In genomic region chr6:15739867-15740266, GRCh38 we compare ENCODE assay signal across 26 cellular contexts.
"Had no signal": no experiment of that assay in that cellular context is flagged by ENCODE, and none has a peak within 500 bp of the region (broad histone marks: within the 10 kb centered on the region; RNA-seq: fewer than 3 reads in every experiment).

No MANE protein-coding gene starts in this region.

- H3K4me2 ChIP-seq: KMS-11 had no signal

- H3K4me3 Mint-ChIP-seq: activated CD4-positive, alpha-beta memory T cell treated with anti-CD3 and anti-CD28 coated beads for 36 hours; activated naive CD8-positive, alpha-beta T cell treated with anti-CD3 and anti-CD28 coated beads, Interleukin-2, amount 50 U/mL, for 24 hours; activated T-cell treated with anti-CD3 and anti-CD28 coated beads, Interleukin-2, amount 50 U/mL, for 4 hours; T-cell had no signal

- H3K27ac Mint-ChIP-seq: activated CD4-positive, alpha-beta memory T cell treated with anti-CD3 and anti-CD28 coated beads for 36 hours; activated naive CD4-positive, alpha-beta T cell treated with anti-CD3 and anti-CD28 coated beads, Interleukin-2, amount 50 U/mL, for 72 hours; activated naive CD8-positive, alpha-beta T cell treated with anti-CD3 and anti-CD28 coated beads, Interleukin-2, amount 50 U/mL, for 24 hours; T-cell had no signal

- H3K27ac ChIP-seq: ascending aorta, body of pancreas, KMS-11, SK-N-MC had no signal

- H3K9me3 ChIP-seq: ascending aorta, body of pancreas had no signal

- H3K9ac ChIP-seq: KMS-11 had no signal

- H3K4me3 ChIP-seq: ascending aorta, body of pancreas, SK-N-MC had no signal

- H3K27me3 ChIP-seq: ascending aorta, body of pancreas had no signal

- H3K4me1 ChIP-seq: ascending aorta had no signal

- H3K36me3 ChIP-seq: ascending aorta had no signal

- DNase-seq: activated CD4-positive, alpha-beta memory T cell treated with anti-CD3 and anti-CD28 coated beads for 36 hours; activated CD4-positive, alpha-beta T cell treated with anti-CD3 and anti-CD28 coated beads for 48 hours; activated CD4-positive, CD25-positive, alpha-beta regulatory T cell treated with anti-CD3 and anti-CD28 coated beads, Interleukin-2, amount 50 U/mL, for 72 hours; activated CD8-positive, alpha-beta memory T cell treated with anti-CD3 and anti-CD28 coated beads for 24 hours; activated effector memory CD4-positive, alpha-beta T cell treated with anti-CD3 and anti-CD28 coated beads, Interleukin-2, amount 50 U/mL, for 16 hours; activated naive CD4-positive, alpha-beta T cell treated with Interleukin-2 at 50 U/mL for 16 hours; activated naive CD8-positive, alpha-beta T cell treated with anti-CD3 and anti-CD28 coated beads, Interleukin-2, amount 50 U/mL, for 24 hours; activated T-cell treated with anti-CD3 and anti-CD28 coated beads, Interleukin-2, amount 50 U/mL, for 4 hours; amniotic stem cell; body of pancreas; central memory CD4-positive, alpha-beta T cell; IMR-90; NCI-H1092; NCI-H1417 treated with DMSO at 0.1 percent for 48 hours; NCI-H1694 treated with DMSO at 0.1 percent for 48 hours; NCI-H2029 treated with DMSO at 0.1 percent for 48 hours; NCI-H2171; NCI-H2227 treated with DMSO at 0.1 percent for 48 hours; NCI-H526; NCI-H82; T-cell; T-helper 2 cell had no signal

- ATAC-seq: activated naive CD4-positive, alpha-beta T cell treated with anti-CD3 and anti-CD28 coated beads, Interleukin-2, amount 50 U/mL, for 72 hours; activated naive CD8-positive, alpha-beta T cell treated with anti-CD3 and anti-CD28 coated beads, Interleukin-2, amount 50 U/mL, for 24 hours; activated T-cell treated with anti-CD3 and anti-CD28 coated beads, Interleukin-2, amount 50 U/mL, for 4 hours; body of pancreas; T-cell had no signal

- H3K36me3 Mint-ChIP-seq: activated CD4-positive, alpha-beta memory T cell treated with anti-CD3 and anti-CD28 coated beads for 36 hours; T-cell had no signal
